ENCODE assay signal across 8 cellular contexts in the genomic region with DNA sequence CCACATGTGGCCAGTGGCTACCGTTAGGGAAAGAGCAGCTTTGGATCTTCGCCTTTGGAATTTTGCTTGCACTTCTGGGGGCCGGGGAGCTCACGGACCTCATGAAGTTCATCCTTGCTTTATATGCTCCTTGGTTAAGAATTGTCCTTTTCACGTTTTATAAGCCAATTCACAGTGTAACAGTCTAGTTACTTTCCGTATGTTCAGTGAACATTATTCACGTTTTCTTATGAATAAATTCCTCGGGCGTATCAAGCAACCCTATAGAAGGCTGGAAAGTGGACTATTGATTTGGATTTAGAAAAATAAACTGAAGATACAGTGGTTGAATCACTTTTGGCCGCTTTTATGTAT. TPM values are rescaled to one million over a fixed set of nuclear protein-coding genes. Genes with fewer than 3 reads are reported as not detected.
DNase-seq lines count a peak whose midpoint lies in the region; ATAC-seq and TF ChIP-seq lines count a peak whose summit lies in the region.

No MANE protein-coding gene starts in this region.

- H3K9me2 ChIP-seq in SK-N-SH, result no peaks in the 10 kb centered on the region

- H3K27ac ChIP-seq in SK-N-SH (ENCODE audit: low read depth in 2 of 2, low read length in 1 of 2) (peak overlapping the region in 1 of 2 experiments; percentile 84; a peak in 2 of 4 replicates), iPS-18a (ENCODE audit: low read length) (no peak overlapping the region), stomach smooth muscle (ENCODE audit: low read length) (peak overlapping the region; percentile 94)

- peaks cover 7 to 9% of the 10 kb centered on the region in 2 experiments for H3K36me3 ChIP-seq in SK-N-SH (replicated peaks in 1 of 2; ENCODE audit: control insufficient read depth in 1 of 2, insufficient read depth in 2 of 2, low read length in 1 of 2)
- H3K36me3 ChIP-seq in iPS-18a (ENCODE audit: control insufficient read depth, low read depth, low read length), result no peaks in the 10 kb centered on the region
- H3K36me3 ChIP-seq in stomach smooth muscle (ENCODE audit: control insufficient read depth in 2 of 2, insufficient read depth in 2 of 2, low read length in 2 of 2), result peaks cover 0 to 2% of the 10 kb centered on the region in 2 donors

- no peak for TF ChIP-seq RAD21 in SK-N-SH (IDR thresholded peaks at IDR 0.05; ENCODE audit: low read length)

- H3F3A ChIP-seq in SK-N-SH (replicated peaks; ENCODE audit: insufficient read depth), result peaks cover 17% of the 10 kb centered on the region

- WGBS in SK-N-SH (ENCODE audit: low lambda C conversion rate), result 14% methylated on average over 10 of the region's 10 CpGs

- H3K4me2 ChIP-seq in SK-N-SH, result peak overlapping the region; percentile 86

- peaks cover 5 to 26% of the 10 kb centered on the region in 2 experiments; a peak in 3 of 4 replicates for H3K4me1 ChIP-seq in SK-N-SH (ENCODE audit: control insufficient read depth in 1 of 2, insufficient read depth in 2 of 2, low read depth in 1 of 2, low read length in 1 of 2)
- H3K4me1 ChIP-seq in iPS-18a (ENCODE audit: control insufficient read depth, low read depth, low read length), result peaks cover 22% of the 10 kb centered on the region
- peaks cover 5% of the 10 kb centered on the region for H3K4me1 ChIP-seq in stomach smooth muscle (ENCODE audit: control insufficient read depth, insufficient read depth, low read length)

- peak overlapping the region; percentile 81 for H3K4me3 Mint-ChIP-seq in activated CD4-positive, alpha-beta memory T cell treated with anti-CD3 and anti-CD28 coated beads for 36 hours

- H3K4me3 ChIP-seq in SK-N-SH (ENCODE audit: low read depth in 2 of 2, low read length in 1 of 2), result peak overlapping the region; percentile 86 to 93
- peak overlapping the region; percentile 99 for H3K4me3 ChIP-seq in iPS-18a (ENCODE audit: low read length)
- H3K4me3 ChIP-seq in stomach smooth muscle (ENCODE audit: low read length in 2 of 2), result peak overlapping the region; percentile 78 to 83

- POLR2A ChIA-PET in SK-N-SH (lab: Yijun Ruan, JAX), result no interaction called here
- POLR2A ChIA-PET in activated CD4-positive, alpha-beta memory T cell treated with anti-CD3 and anti-CD28 coated beads for 36 hours (lab: Charles Lee), result interaction anchor here (0.7 kb wide), 1 partner anchor 13 kb away, joined by 3 read pairs; no protein-coding TSS in a partner anchor

- peaks cover 23% of the 10 kb centered on the region for H4K20me1 ChIP-seq in SK-N-SH (ENCODE audit: insufficient read depth)

- no peak for TF ChIP-seq EP300 in SK-N-SH (IDR thresholded peaks at IDR 0.05; ENCODE audit: borderline replicate concordance in 1 of 2, low read depth in 1 of 2, low read length in 1 of 2)

- H3K27ac Mint-ChIP-seq in activated CD4-positive, alpha-beta memory T cell treated with anti-CD3 and anti-CD28 coated beads for 36 hours, result peak overlapping the region; percentile 43

- H3K27me3 ChIP-seq in SK-N-SH (ENCODE audit: insufficient read depth) (no peaks in the 10 kb centered on the region), iPS-18a (ENCODE audit: control insufficient read depth, insufficient read depth, low read length) (peaks cover 14% of the 10 kb centered on the region), stomach smooth muscle (ENCODE audit: control insufficient read depth in 1 of 2, insufficient read depth in 2 of 2, low read length in 2 of 2) (no peaks in the 10 kb centered on the region)

- H3K4me1 Mint-ChIP-seq in activated CD4-positive, alpha-beta memory T cell treated with anti-CD3 and anti-CD28 coated beads for 36 hours (ENCODE audit: low read depth), result peaks cover 15% of the 10 kb centered on the region

- H3K79me2 ChIP-seq in SK-N-SH (ENCODE audit: insufficient read depth), result peaks cover 43% of the 10 kb centered on the region

- peak; percentile 26 for DNase-seq in SK-N-SH
- no peak for DNase-seq in activated CD4-positive, alpha-beta memory T cell treated with anti-CD3 and anti-CD28 coated beads for 36 hours
- DNase-seq in hepatic stellate cell (ENCODE audit: low spot score), result no peak
- no peak for DNase-seq in kidney tubule cell (ENCODE audit: low spot score)
- no peak for DNase-seq in superior temporal gyrus (ENCODE audit: extremely low spot score)

- H3K27me3 Mint-ChIP-seq in activated CD4-positive, alpha-beta memory T cell treated with anti-CD3 and anti-CD28 coated beads for 36 hours, result peaks cover 18% of the 10 kb centered on the region

- ATAC-seq in SK-N-SH treated with all-trans-retinoic acid at 6 μM for 48 hours, result no peak; the same call in 2 of the 3 replicates

- peak overlapping the region; percentile 85 for H3K9ac ChIP-seq in SK-N-SH
- no peak overlapping the region for H3K9ac ChIP-seq in iPS-18a (ENCODE audit: low read length)
- H3K9ac ChIP-seq in stomach smooth muscle (ENCODE audit: low read length in 2 of 2), result peak overlapping the region; percentile 73 to 76

- intact Hi-C loops in activated CD4-positive, alpha-beta memory T cell treated with anti-CD3 and anti-CD28 coated beads for 36 hours (cut with micrococcal nuclease), result loop anchor here (1.0 to 5.0 kb wide), 4 partner anchors 56 to 244 kb away; partner anchors contain the start of gene SMARCAD1

- H3K9me3 Mint-ChIP-seq in activated CD4-positive, alpha-beta memory T cell treated with anti-CD3 and anti-CD28 coated beads for 36 hours, result no peaks in the 10 kb centered on the region

- H3K9me3 ChIP-seq in SK-N-SH (no peaks in the 10 kb centered on the region), iPS-18a (ENCODE audit: control insufficient read depth, low read depth, low read length) (no peaks in the 10 kb centered on the region), stomach smooth muscle (ENCODE audit: control insufficient read depth in 2 of 2, low read length in 2 of 2) (no peaks in the 10 kb centered on the region)

- TF ChIP-seq CTCF in SK-N-SH (IDR thresholded peaks at IDR 0.05), result no peak

- H2AFZ ChIP-seq in SK-N-SH (ENCODE audit: low read depth), result peak overlapping the region; percentile 92

- H3K36me3 Mint-ChIP-seq in activated CD4-positive, alpha-beta memory T cell treated with anti-CD3 and anti-CD28 coated beads for 36 hours, result no peaks in the 10 kb centered on the region

- CTCF ChIA-PET in SK-N-SH (lab: Yijun Ruan, JAX), result interaction anchor here (0.6 to 2.2 kb wide), 2 partner anchors 20 to 296 kb away, joined by 3 to 5 read pairs; no protein-coding TSS in a partner anchor
- CTCF ChIA-PET in activated CD4-positive, alpha-beta memory T cell treated with anti-CD3 and anti-CD28 coated beads for 36 hours (lab: Charles Lee), result interaction anchor here (3.2 kb wide), 1 partner anchor 44 kb away, joined by 11 read pairs; no protein-coding TSS in a partner anchor

TF ChIP-seq in SK-N-SH, 30 proteins besides CTCF, POLR2A, EP300 and RAD21:
- TF ChIP-seq, protein P1, sequence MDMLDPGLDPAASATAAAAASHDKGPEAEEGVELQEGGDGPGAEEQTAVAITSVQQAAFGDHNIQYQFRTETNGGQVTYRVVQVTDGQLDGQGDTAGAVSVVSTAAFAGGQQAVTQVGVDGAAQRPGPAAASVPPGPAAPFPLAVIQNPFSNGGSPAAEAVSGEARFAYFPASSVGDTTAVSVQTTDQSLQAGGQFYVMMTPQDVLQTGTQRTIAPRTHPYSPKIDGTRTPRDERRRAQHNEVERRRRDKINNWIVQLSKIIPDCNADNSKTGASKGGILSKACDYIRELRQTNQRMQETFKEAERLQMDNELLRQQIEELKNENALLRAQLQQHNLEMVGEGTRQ (IDR thresholded peaks at IDR 0.05; ENCODE audit: borderline replicate concordance, low read depth, low read length), result no peak
- TF ChIP-seq FOXM1 (IDR thresholded peaks at IDR 0.05; ENCODE audit: low read depth), result no peak
TF ChIP-seq in SK-N-SH: peak in this region for 0.

TF ChIP-seq in SK-N-SH treated with all-trans-retinoic acid at 6 μM for 48 hours, 23 proteins besides CTCF, POLR2A, EP300 and RAD21:
- TF ChIP-seq, protein P2, sequence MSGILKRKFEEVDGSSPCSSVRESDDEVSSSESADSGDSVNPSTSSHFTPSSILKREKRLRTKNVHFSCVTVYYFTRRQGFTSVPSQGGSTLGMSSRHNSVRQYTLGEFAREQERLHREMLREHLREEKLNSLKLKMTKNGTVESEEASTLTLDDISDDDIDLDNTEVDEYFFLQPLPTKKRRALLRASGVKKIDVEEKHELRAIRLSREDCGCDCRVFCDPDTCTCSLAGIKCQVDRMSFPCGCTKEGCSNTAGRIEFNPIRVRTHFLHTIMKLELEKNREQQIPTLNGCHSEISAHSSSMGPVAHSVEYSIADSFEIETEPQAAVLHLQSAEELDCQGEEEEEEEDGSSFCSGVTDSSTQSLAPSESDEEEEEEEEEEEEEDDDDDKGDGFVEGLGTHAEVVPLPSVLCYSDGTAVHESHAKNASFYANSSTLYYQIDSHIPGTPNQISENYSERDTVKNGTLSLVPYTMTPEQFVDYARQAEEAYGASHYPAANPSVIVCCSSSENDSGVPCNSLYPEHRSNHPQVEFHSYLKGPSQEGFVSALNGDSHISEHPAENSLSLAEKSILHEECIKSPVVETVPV (CRISPR knock-in tag; IDR thresholded peaks at IDR 0.05), result no peak
- TF ChIP-seq ZNF70 (CRISPR knock-in tag; IDR thresholded peaks at IDR 0.05) (no peak), ARNTL (CRISPR knock-in tag; IDR thresholded peaks at IDR 0.05; ENCODE audit: borderline replicate concordance, low read depth) (no peak), SNAI2 (CRISPR knock-in tag; IDR thresholded peaks at IDR 0.05) (no peak), CSDC2 (CRISPR knock-in tag; IDR thresholded peaks at IDR 0.05) (no peak), ESRRG (CRISPR knock-in tag; IDR thresholded peaks at IDR 0.05) (no peak), ZC3H10 (CRISPR knock-in tag; IDR thresholded peaks at IDR 0.05) (no peak), ZFP3 (CRISPR knock-in tag; IDR thresholded peaks at IDR 0.05) (no peak), TCF4 (CRISPR knock-in tag; IDR thresholded peaks at IDR 0.05; ENCODE audit: borderline replicate concordance) (no peak), BACH2 (CRISPR knock-in tag; IDR thresholded peaks at IDR 0.05; ENCODE audit: borderline replicate concordance) (no peak), ZFP30 (CRISPR knock-in tag; IDR thresholded peaks at IDR 0.05) (no peak)
- TF ChIP-seq, protein P3, sequence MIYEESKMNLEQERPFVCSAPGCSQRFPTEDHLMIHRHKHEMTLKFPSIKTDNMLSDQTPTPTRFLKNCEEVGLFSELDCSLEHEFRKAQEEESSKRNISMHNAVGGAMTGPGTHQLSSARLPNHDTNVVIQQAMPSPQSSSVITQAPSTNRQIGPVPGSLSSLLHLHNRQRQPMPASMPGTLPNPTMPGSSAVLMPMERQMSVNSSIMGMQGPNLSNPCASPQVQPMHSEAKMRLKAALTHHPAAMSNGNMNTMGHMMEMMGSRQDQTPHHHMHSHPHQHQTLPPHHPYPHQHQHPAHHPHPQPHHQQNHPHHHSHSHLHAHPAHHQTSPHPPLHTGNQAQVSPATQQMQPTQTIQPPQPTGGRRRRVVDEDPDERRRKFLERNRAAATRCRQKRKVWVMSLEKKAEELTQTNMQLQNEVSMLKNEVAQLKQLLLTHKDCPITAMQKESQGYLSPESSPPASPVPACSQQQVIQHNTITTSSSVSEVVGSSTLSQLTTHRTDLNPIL (CRISPR knock-in tag; IDR thresholded peaks at IDR 0.05; ENCODE audit: low read depth), result no peak

RNA-seq across cellular contexts. Expression of gene PDLIM5, which starts 0.7 kb away (rescaled TPM):
- polyA plus RNA-seq in SK-N-SH (2012; rRNA removed), result 36.7 and 39.2 TPM in 2 replicates
- 24.7 and 31.6 TPM in 2 replicates for polyA plus RNA-seq in SK-N-SH (2012; cell fraction: cytosol; rRNA removed)
- 31.7 and 51.1 TPM in 2 replicates for polyA plus RNA-seq in SK-N-SH (2012; cell fraction: nucleus; rRNA removed)
- 10 to 100 TPM; 23.8 to 26.3 TPM for total RNA-seq in activated CD4-positive, alpha-beta memory T cell treated with anti-CD3 and anti-CD28 coated beads for 36 hours
